In the genomic region with DNA sequence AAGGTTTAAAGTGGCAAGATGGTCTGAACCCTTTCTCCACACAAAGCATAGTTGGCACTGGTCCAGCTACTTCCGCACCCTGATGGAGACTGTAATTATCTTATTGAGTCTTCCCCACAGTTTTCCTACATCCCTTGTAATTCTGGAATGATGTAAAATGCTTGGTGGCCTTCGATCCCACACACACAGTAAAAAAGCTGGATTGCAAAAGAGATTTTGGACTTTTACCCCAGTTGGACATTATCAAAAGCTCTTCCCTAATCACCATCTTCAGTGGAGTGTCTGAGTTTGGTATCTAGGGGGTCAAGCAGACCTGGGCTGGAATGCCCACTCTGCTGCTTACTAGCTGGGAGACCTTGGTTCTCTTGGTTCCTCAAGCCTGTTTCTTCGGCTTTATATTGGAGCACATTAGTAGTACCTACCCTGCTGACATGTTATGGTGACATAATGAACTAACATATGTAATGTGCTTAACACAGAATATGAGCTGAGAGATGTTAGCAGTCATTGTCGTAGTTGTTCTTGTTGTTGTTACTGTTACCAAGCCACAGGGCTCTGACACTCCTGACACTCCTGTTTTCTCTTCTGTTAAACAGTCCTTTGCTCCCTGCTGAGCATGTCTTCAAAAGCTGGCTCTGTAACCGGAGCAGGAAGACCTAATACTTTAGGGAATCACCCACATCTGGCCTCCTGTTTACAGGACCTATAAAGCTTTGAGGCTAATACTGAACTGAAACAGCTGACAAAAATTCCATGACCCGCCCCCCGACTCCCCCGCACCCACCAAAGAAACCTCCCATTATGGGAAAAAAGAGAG, we compare ENCODE assay signal across 8 cellular contexts. TPM values are rescaled to one million over a fixed set of nuclear protein-coding genes. Genes with fewer than 3 reads are reported as not detected.
A peak's percentile ranks its signal among the peaks of the same experiment; 100 is the strongest.
DNase-seq lines count a peak whose midpoint lies in the region; ATAC-seq, FAIRE-seq and TF ChIP-seq lines count a peak whose summit lies in the region.

No MANE protein-coding gene starts in this region.

- H3K4me3 ChIP-seq in HUES64 (ENCODE audit: low read length) (no peak overlapping the region), brain microvascular endothelial cell (ENCODE audit: low read depth, low read length) (no peak overlapping the region), keratinocyte (ENCODE audit: control insufficient read depth in 2 of 3, extremely low read depth in 1 of 3, insufficient read depth in 2 of 3, low read depth in 1 of 3, low read length in 3 of 3) (no peak overlapping the region), subcutaneous abdominal adipose tissue (ENCODE audit: low read depth in 1 of 5, low read length in 5 of 5) (peak overlapping the region in 4 of 5 donors; percentile 12 to 46 (median 23)), prostate gland (no peak overlapping the region)

- dilution Hi-C loops in keratinocyte (cut with MboI; ENCODE audit: extremely low pct_ligation_motif_present, low sequenced_read_pairs) = no loop called here

- in situ Hi-C loops in brain microvascular endothelial cell (cut with HindIII; ENCODE audit: low pct_ligation_motif_present, low sequenced_read_pairs) = no loop called here

- H3K27me3 ChIP-seq in HUES64 (ENCODE audit: insufficient read depth, low read length) (no peaks in the 10 kb centered on the region), brain microvascular endothelial cell (replicated peaks) (no peaks in the 10 kb centered on the region), keratinocyte (ENCODE audit: control insufficient read depth, extremely low read depth, insufficient read depth, low read length) (no peaks in the 10 kb centered on the region), subcutaneous abdominal adipose tissue (ENCODE audit: control insufficient read depth in 5 of 5, insufficient read depth in 4 of 5, low read length in 5 of 5) (peaks cover 0 to 3% (median 2%) of the 10 kb centered on the region in 5 donors), prostate gland (replicated peaks; ENCODE audit: insufficient read depth) (no peaks in the 10 kb centered on the region)

- H3K4me2 ChIP-seq in keratinocyte (ENCODE audit: control insufficient read depth, extremely low read depth, insufficient read depth, low read depth, low read length) = peak overlapping the region; percentile 19

- TF ChIP-seq CTCF in brain microvascular endothelial cell (IDR thresholded peaks at IDR 0.05; ENCODE audit: low read depth, low read length, missing control alignments) (no peak), keratinocyte (optimal IDR thresholded peaks at IDR 0.05 in 1 of 3, IDR thresholded peaks at IDR 0.05 in 1 of 3, conservative IDR thresholded peaks at IDR 0.05 in 1 of 3; ENCODE audit: extremely low read depth in 1 of 3, insufficient read depth in 2 of 3, low read length in 3 of 3) (no peak), prostate gland (IDR thresholded peaks at IDR 0.05) (no peak)

- H3K9me3 ChIP-seq in HUES64 (ENCODE audit: insufficient read depth, low read depth, low read length) = no peaks in the 10 kb centered on the region
- H3K9me3 ChIP-seq in keratinocyte (ENCODE audit: control insufficient read depth, low read depth, low read length) = no peaks in the 10 kb centered on the region
- no peaks in the 10 kb centered on the region for H3K9me3 ChIP-seq in subcutaneous abdominal adipose tissue (ENCODE audit: control insufficient read depth in 5 of 5, low read length in 5 of 5)
- H3K9me3 ChIP-seq in prostate gland = no peaks in the 10 kb centered on the region

- peak overlapping the region; percentile 49; the same call in 1 of the 2 replicates for H3K27ac ChIP-seq in HUES64 (ENCODE audit: low read depth, low read length)
- peak overlapping the region; percentile 94 for H3K27ac ChIP-seq in brain microvascular endothelial cell
- H3K27ac ChIP-seq in keratinocyte (ENCODE audit: control insufficient read depth, insufficient read depth, low read length) = no peak overlapping the region
- peak overlapping the region; percentile 94 for H3K27ac ChIP-seq in subcutaneous abdominal adipose tissue (ENCODE audit: low read depth, low read length)
- peak overlapping the region in 1 of 2 donors; percentile 67 for H3K27ac ChIP-seq in prostate gland

- DNase-seq in brain microvascular endothelial cell (peak; percentile 82), keratinocyte (ENCODE audit: low read depth, low spot score) (no peak), RKO (ENCODE audit: low spot score) (no peak), prostate gland (ENCODE audit: low spot score) (no peak)
- no peak for DNase-seq in stimulated activated CD4-positive, alpha-beta T cell treated with anti-CD3 and anti-CD28 coated beads, Interleukin-15, amount 100 ng/mL, for 24 hours

- H4K20me1 ChIP-seq in keratinocyte (ENCODE audit: control insufficient read depth, extremely low read depth, insufficient read depth, low read length) = no peaks in the 10 kb centered on the region

- no peaks in the 10 kb centered on the region for H3K9me1 ChIP-seq in keratinocyte (ENCODE audit: control insufficient read depth, extremely low read depth, insufficient read depth, low read length)

- H3K4me1 ChIP-seq in HUES64 (ENCODE audit: insufficient read depth, low read length) = peaks cover 17% of the 10 kb centered on the region
- H3K4me1 ChIP-seq in keratinocyte (ENCODE audit: control insufficient read depth, extremely low read depth, insufficient read depth, low read length) = peaks cover 9% of the 10 kb centered on the region
- peaks cover 13 to 56% (median 51%) of the 10 kb centered on the region in 5 donors for H3K4me1 ChIP-seq in subcutaneous abdominal adipose tissue (ENCODE audit: control insufficient read depth in 5 of 5, insufficient read depth in 5 of 5, low read length in 5 of 5)
- no peaks in the 10 kb centered on the region for H3K4me1 ChIP-seq in prostate gland (replicated peaks)

- H3K36me3 ChIP-seq in HUES64 (ENCODE audit: insufficient read depth, low read length) = no peaks in the 10 kb centered on the region
- peaks cover 6% of the 10 kb centered on the region for H3K36me3 ChIP-seq in brain microvascular endothelial cell (replicated peaks)
- H3K36me3 ChIP-seq in keratinocyte (ENCODE audit: control insufficient read depth in 2 of 2, extremely low read depth in 1 of 2, insufficient read depth in 2 of 2, low read length in 2 of 2) = no peaks in the 10 kb centered on the region
- peaks cover 0 to 8% (median 2%) of the 10 kb centered on the region in 5 donors for H3K36me3 ChIP-seq in subcutaneous abdominal adipose tissue (ENCODE audit: control insufficient read depth in 5 of 5, insufficient read depth in 5 of 5, low read length in 5 of 5)
- H3K36me3 ChIP-seq in prostate gland = no peaks in the 10 kb centered on the region

- no peaks in the 10 kb centered on the region for H3K79me2 ChIP-seq in keratinocyte (ENCODE audit: control insufficient read depth, insufficient read depth, low read length)

- no peak for TF ChIP-seq POLR2A in prostate gland (IDR thresholded peaks at IDR 0.05)

- no peak for ATAC-seq in HG03571 (IDR thresholded peaks at IDR 0.05; ENCODE audit: unreplicated experiment)

- intact Hi-C loops in prostate gland (cut with DNase I) = no loop called here

- H3K9ac ChIP-seq in HUES64 (ENCODE audit: low read depth, low read length) (no peak overlapping the region), keratinocyte (ENCODE audit: control insufficient read depth, extremely low read depth, insufficient read depth, low read length) (no peak overlapping the region), subcutaneous abdominal adipose tissue (ENCODE audit: low read length in 5 of 5) (peak overlapping the region in 4 of 5 donors; percentile 44 to 73 (median 66))

- H2AFZ ChIP-seq in keratinocyte (ENCODE audit: control insufficient read depth, low read length) = no peak overlapping the region

- WGBS in HUES64 = 54% methylated on average over 3 of the region's 8 CpGs
- WGBS in prostate gland = 58% methylated on average over 8 of the region's 8 CpGs

- FAIRE-seq in keratinocyte (lab: Jason Lieb, UNC) = no peak

RNA-seq across cellular contexts. Expression of a gene that starts 4.8 kb away (rescaled TPM):
- 0.80 TPM for polyA plus RNA-seq in HUES64 (2013, experiment 1 of 2)
- 0.51 TPM for polyA plus RNA-seq in HUES64 (2013, experiment 2 of 2)
- polyA plus RNA-seq in keratinocyte = 3.9 to 6.1 TPM (median 4.0 TPM) in 3 replicates
- 1.6 TPM for polyA plus RNA-seq in keratinocyte (2011; ENCODE audit: low read depth)
- polyA plus RNA-seq in keratinocyte (2011; cell fraction: cytosol; rRNA removed) = 1.3 and 1.4 TPM in 2 replicates
- polyA plus RNA-seq in keratinocyte (2011; cell fraction: nucleus; rRNA removed) = 6.4 and 8.4 TPM in 2 replicates
- 0.25 and 2.6 TPM in 2 replicates for polyA plus RNA-seq in keratinocyte (2012; ENCODE audit: low replicate concordance)
- polyA minus RNA-seq in keratinocyte = 4.0 to 7.0 TPM (median 5.1 TPM) in 3 replicates
- 2.5 TPM for polyA minus RNA-seq in keratinocyte (2011; cell fraction: cytosol; rRNA and poly(A)+ RNA removed)
- polyA minus RNA-seq in keratinocyte (2011; cell fraction: nucleus; rRNA and poly(A)+ RNA removed) = 3.5 and 6.4 TPM in 2 replicates
- 1 to 10 TPM; 4.8 to 5.1 TPM for total RNA-seq in prostate gland

RNA-seq across cellular contexts. Expression of a gene that starts 12.2 kb away (rescaled TPM):
- polyA plus RNA-seq in HUES64 (2013, experiment 1 of 2) = 62.2 TPM
- polyA plus RNA-seq in HUES64 (2013, experiment 2 of 2) = 72.5 TPM
- polyA plus RNA-seq in keratinocyte = 17.9 to 24.3 TPM (median 19.2 TPM) in 3 replicates
- 10.2 TPM for polyA plus RNA-seq in keratinocyte (2011; ENCODE audit: low read depth)
- 13.5 and 23.2 TPM in 2 replicates for polyA plus RNA-seq in keratinocyte (2011; cell fraction: cytosol; rRNA removed)
- polyA plus RNA-seq in keratinocyte (2011; cell fraction: nucleus; rRNA removed) = 17.8 and 24.0 TPM in 2 replicates
- polyA plus RNA-seq in keratinocyte (2012; ENCODE audit: low replicate concordance) = 14.5 and 16.9 TPM in 2 replicates
- polyA minus RNA-seq in keratinocyte = 2.9 to 14.9 TPM (median 13.2 TPM) in 3 replicates
- 10.6 TPM for polyA minus RNA-seq in keratinocyte (2011; cell fraction: cytosol; rRNA and poly(A)+ RNA removed)
- 7.1 and 12.2 TPM in 2 replicates for polyA minus RNA-seq in keratinocyte (2011; cell fraction: nucleus; rRNA and poly(A)+ RNA removed)
- total RNA-seq in prostate gland = 10 to 100 TPM; 26.1 to 34.9 TPM

Comparison
In these comparisons a context has a peak if more than half of its experiments do, and no peak if none do; other contexts are left out.
1. H3K4me3 ChIP-seq: peak in subcutaneous abdominal adipose tissue (4 of 5); none in HUES64 (single experiment), brain microvascular endothelial cell (single experiment), keratinocyte (0 of 3) and prostate gland (0 of 2).
2. H3K9ac ChIP-seq: peak in subcutaneous abdominal adipose tissue (4 of 5); none in HUES64 (single experiment) and keratinocyte (single experiment).